25 cellular contexts compared by ENCODE assay signal in genomic region chr2:97735161-97735561, GRCh38. TPM values are rescaled to one million over a fixed set of nuclear protein-coding genes. Genes with fewer than 3 reads are reported as not detected.
"Had no signal": no experiment of that assay in that cellular context is flagged by ENCODE, and none has a peak within 500 bp of the region (broad histone marks: within the 10 kb centered on the region; RNA-seq: fewer than 3 reads in every experiment).

No MANE protein-coding gene starts in this region.

- H3K4me3 ChIP-seq: colonic mucosa, dorsolateral prefrontal cortex, right atrium auricular region, suprapubic skin, tibial artery, vagina had no signal

- H3K27me3 ChIP-seq: colonic mucosa, dorsolateral prefrontal cortex, right atrium auricular region, suprapubic skin, vagina had no signal

- H3K27ac Mint-ChIP-seq: activated naive CD8-positive, alpha-beta T cell; memory B cell; naive thymus-derived CD4-positive, alpha-beta T cell had no signal

- ATAC-seq: naive thymus-derived CD4-positive, alpha-beta T cell had no signal

- H3K27ac ChIP-seq: colonic mucosa, dorsolateral prefrontal cortex, parathyroid adenoma, right atrium auricular region, suprapubic skin, tibial artery, vagina, VCaP had no signal

- DNase-seq: activated CD4-positive, alpha-beta T cell treated with anti-CD3 and anti-CD28 coated beads for 4 hours; activated CD4-positive, alpha-beta T cell treated with anti-CD3 and anti-CD28 coated beads, Interleukin-2, amount 50 U/mL, for 4 hours; activated naive CD4-positive, alpha-beta T cell treated with Interleukin-2 at 50 U/mL for 16 hours; activated T-cell treated with anti-CD3 and anti-CD28 coated beads, Interleukin-2, amount 50 U/mL, for 48 hours; anterior cingulate cortex; cerebellar nuclear complex; colonic mucosa; effector memory CD4-positive, alpha-beta T cell; midbrain; naive thymus-derived CD4-positive, alpha-beta T cell; occipital lobe; stimulated activated naive CD4-positive, alpha-beta T cell had no signal

- H3K9me3 Mint-ChIP-seq: memory B cell, neural crest cell had no signal

- H3K9me3 ChIP-seq: colonic mucosa, suprapubic skin, vagina had no signal

- H3K4me1 ChIP-seq: colonic mucosa, parathyroid adenoma, right atrium auricular region, suprapubic skin, tibial artery, vagina had no signal

- H3K36me3 ChIP-seq: colonic mucosa, right atrium auricular region, suprapubic skin, tibial artery, vagina had no signal

- H3K4me1 Mint-ChIP-seq: memory B cell had no signal

- H3K4me3 Mint-ChIP-seq: activated naive CD8-positive, alpha-beta T cell; memory B cell; naive thymus-derived CD4-positive, alpha-beta T cell; neural crest cell had no signal

- H3K27me3 Mint-ChIP-seq: activated naive CD8-positive, alpha-beta T cell; naive thymus-derived CD4-positive, alpha-beta T cell had no signal

RNA-seq across cellular contexts. Expression of gene ZAP70, which starts 21.8 kb away (rescaled TPM):
- total RNA-seq: bronchial epithelial cell, epithelial cell of proximal tubule, pulmonary artery endothelial cell had no signal
